In genomic region chr6:151067684-151068596, GRCh38 we compare ENCODE assay signal across 8 cellular contexts.
A peak's percentile ranks its signal among the peaks of the same experiment; 100 is the strongest.
DNase-seq lines count a peak whose midpoint lies in the region; ATAC-seq and TF ChIP-seq lines count a peak whose summit lies in the region.

No MANE protein-coding gene starts in this region.

- H3K36me3 Mint-ChIP-seq in activated CD8-positive, alpha-beta T cell treated with anti-CD3 and anti-CD28 coated beads, Interleukin-2, amount 10 ng/mL, durations not matched to agents 7 days and 5 days (ENCODE audit: low read depth): peaks cover 32% of the 10 kb centered on the region

- CTCF ChIA-PET in activated CD8-positive, alpha-beta T cell treated with anti-CD3 and anti-CD28 coated beads, Interleukin-2, amount 10 ng/mL, durations not matched to agents 7 days and 5 days (lab: Charles Lee): interaction anchor here (0.9 to 1.6 kb wide), 2 partner anchors 53 to 176 kb away, joined by 3 to 7 read pairs; no protein-coding TSS in a partner anchor

- H3K27ac Mint-ChIP-seq in activated CD8-positive, alpha-beta T cell treated with anti-CD3 and anti-CD28 coated beads, Interleukin-2, amount 10 ng/mL, durations not matched to agents 7 days and 5 days: no peak overlapping the region

- DNase-seq in AG08396 (ENCODE audit: low spot score) (peak; percentile 59), NCI-H2196 (lab: John Stamatoyannopoulos, UW; ENCODE audit: unreplicated experiment) (peak; percentile 76), epithelial cell of esophagus (ENCODE audit: low read depth) (peak; percentile 94), myocyte (ENCODE audit: low read depth) (peak; percentile 81), NCI-H2029 treated with DMSO at 0.1 percent for 48 hours (lab: John Stamatoyannopoulos, UW) (no peak), NCI-H2171 treated with DMSO at 0.1 percent for 48 hours (lab: John Stamatoyannopoulos, UW) (no peak)
- no peak for DNase-seq in activated CD8-positive, alpha-beta T cell treated with anti-CD3 and anti-CD28 coated beads, Interleukin-2, amount 10 ng/mL, durations not matched to agents 7 days and 5 days

- H3K27me3 Mint-ChIP-seq in activated CD8-positive, alpha-beta T cell treated with anti-CD3 and anti-CD28 coated beads, Interleukin-2, amount 10 ng/mL, durations not matched to agents 7 days and 5 days (ENCODE audit: low read depth): no peaks in the 10 kb centered on the region

- no peak for TF ChIP-seq CTCF in epithelial cell of esophagus (IDR thresholded peaks at IDR 0.05; ENCODE audit: insufficient read depth, low read depth, low read length, missing control alignments)

- no peak for ATAC-seq in GM19463 (IDR thresholded peaks at IDR 0.05; ENCODE audit: unreplicated experiment)
- ATAC-seq in activated CD8-positive, alpha-beta T cell treated with anti-CD3 and anti-CD28 coated beads, Interleukin-2, amount 10 ng/mL, durations not matched to agents 7 days and 5 days: no peak

- no peak overlapping the region for H3K4me3 Mint-ChIP-seq in activated CD8-positive, alpha-beta T cell treated with anti-CD3 and anti-CD28 coated beads, Interleukin-2, amount 10 ng/mL, durations not matched to agents 7 days and 5 days

- no peak overlapping the region for H3K4me3 ChIP-seq in epithelial cell of esophagus (ENCODE audit: low read length)

- H3K4me1 Mint-ChIP-seq in activated CD8-positive, alpha-beta T cell treated with anti-CD3 and anti-CD28 coated beads, Interleukin-2, amount 10 ng/mL, durations not matched to agents 7 days and 5 days (ENCODE audit: low read depth): no peaks in the 10 kb centered on the region

- peaks cover 4% of the 10 kb centered on the region for H3K9me3 Mint-ChIP-seq in activated CD8-positive, alpha-beta T cell treated with anti-CD3 and anti-CD28 coated beads, Interleukin-2, amount 10 ng/mL, durations not matched to agents 7 days and 5 days (ENCODE audit: insufficient read depth)

- POLR2A ChIA-PET in activated CD8-positive, alpha-beta T cell treated with anti-CD3 and anti-CD28 coated beads, Interleukin-2, amount 10 ng/mL, durations not matched to agents 7 days and 5 days (lab: Charles Lee): no interaction called here

Comparison
In these comparisons a context has a peak if more than half of its experiments do, and no peak if none do; other contexts are left out.
1. DNase-seq: peak in AG08396 (single experiment), NCI-H2196 (single experiment), epithelial cell of esophagus (single experiment) and myocyte (single experiment); none in NCI-H2029 treated with DMSO at 0.1 percent for 48 hours (single experiment), activated CD8-positive, alpha-beta T cell treated with anti-CD3 and anti-CD28 coated beads, Interleukin-2, amount 10 ng/mL, durations not matched to agents 7 days and 5 days (single experiment) and NCI-H2171 treated with DMSO at 0.1 percent for 48 hours (single experiment).